19 cellular contexts compared by ENCODE assay signal in the genomic region with DNA sequence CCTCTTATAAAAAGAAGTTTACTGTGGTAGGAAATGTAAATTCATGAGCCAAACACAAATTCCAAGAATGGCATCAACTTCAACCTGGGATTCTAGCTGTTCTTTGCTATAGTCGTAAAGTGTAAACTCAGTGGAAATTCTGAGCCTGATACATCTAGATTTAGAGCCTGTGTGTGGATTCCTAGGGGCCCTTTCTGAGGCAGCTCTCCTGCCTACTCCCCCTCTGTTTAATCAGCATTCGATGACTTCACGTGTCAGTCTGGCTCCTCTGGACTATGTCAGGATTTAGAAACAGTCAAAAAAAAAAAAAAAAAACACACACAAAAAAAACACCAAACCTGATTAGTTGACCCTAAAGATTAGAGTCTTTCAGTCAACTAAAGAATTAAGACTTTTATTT.
DNase-seq lines count a peak whose midpoint lies in the region; ATAC-seq and TF ChIP-seq lines count a peak whose summit lies in the region.
"Had no signal": no experiment of that assay in that cellular context is flagged by ENCODE, and none has a peak within 500 bp of the region (broad histone marks: within the 10 kb centered on the region; RNA-seq: fewer than 3 reads in every experiment).

No MANE protein-coding gene starts in this region.

- TF ChIP-seq CTCF in SK-N-SH (IDR thresholded peaks at IDR 0.05): no peak
- no peak for TF ChIP-seq CTCF in mesothelial cell of epicardium (IDR thresholded peaks at IDR 0.05; ENCODE audit: unreplicated experiment)

- H3F3A ChIP-seq in SK-N-SH (replicated peaks; ENCODE audit: insufficient read depth): no peaks in the 10 kb centered on the region

- ATAC-seq in GM21529 (IDR thresholded peaks at IDR 0.05; ENCODE audit: unreplicated experiment): no peak
- ATAC-seq: A549, K562 had no signal

- 33% methylated on average over 3 of the region's 3 CpGs for whole genome bisulfite sequencing in SK-N-SH (ENCODE audit: low lambda C conversion rate)

- H3K9me2 ChIP-seq in SK-N-SH: no peaks in the 10 kb centered on the region

- H3K9ac ChIP-seq in SK-N-SH (no peak overlapping the region), iPS-18a (ENCODE audit: low read length) (peak overlapping the region; percentile 11)

- no peaks in the 10 kb centered on the region for H3K36me3 Mint-ChIP-seq in mesothelial cell of epicardium

- H3K4me2 ChIP-seq in SK-N-SH: no peak overlapping the region
- H3K4me2 ChIP-seq: A549 had no signal

- H3K4me1 ChIP-seq in SK-N-SH (ENCODE audit: control insufficient read depth in 1 of 2, insufficient read depth in 2 of 2, low read depth in 1 of 2, low read length in 1 of 2) (peaks cover 0 to 2% of the 10 kb centered on the region in 2 experiments; a peak in 2 of 4 replicates), iPS-18a (ENCODE audit: control insufficient read depth, low read depth, low read length) (peaks cover 23% of the 10 kb centered on the region)
- H3K4me1 ChIP-seq: A549, SJSA1 had no signal

- H3K79me2 ChIP-seq in SK-N-SH (ENCODE audit: insufficient read depth): no peaks in the 10 kb centered on the region

- TF ChIP-seq RAD21 in SK-N-SH (IDR thresholded peaks at IDR 0.05; ENCODE audit: low read length): no peak

- H2AFZ ChIP-seq in SK-N-SH (ENCODE audit: low read depth): no peak overlapping the region

- POLR2A ChIA-PET in SK-N-SH (lab: Yijun Ruan, JAX): no interaction called here

- H3K27me3 ChIP-seq in H7 (ENCODE audit: control insufficient read depth, insufficient read depth, low read length): no peaks in the 10 kb centered on the region
- H3K27me3 ChIP-seq in SK-N-SH (ENCODE audit: insufficient read depth): no peaks in the 10 kb centered on the region; the same call in 1 of the 2 replicates
- no peaks in the 10 kb centered on the region for H3K27me3 ChIP-seq in iPS-18a (ENCODE audit: control insufficient read depth, insufficient read depth, low read length)
- H3K27me3 ChIP-seq: SJSA1 had no signal

- H3K9me3 ChIP-seq in SK-N-SH (no peaks in the 10 kb centered on the region), iPS-18a (ENCODE audit: control insufficient read depth, low read depth, low read length) (no peaks in the 10 kb centered on the region)
- H3K9me3 ChIP-seq: A549, SJSA1 had no signal

- H4K20me1 ChIP-seq in SK-N-SH (ENCODE audit: insufficient read depth): no peaks in the 10 kb centered on the region

- peak; percentile 32 for DNase-seq in H7
- DNase-seq in SK-N-SH: peak; percentile 45
- DNase-seq in mesothelial cell of epicardium (ENCODE audit: low spot score in 2 of 2, unreplicated experiment in 2 of 2): no peak
- no peak for DNase-seq in activated naive CD4-positive, alpha-beta T cell treated with Interleukin-2 at 50 U/mL for 16 hours
- DNase-seq in islet precursor cell: no peak
- DNase-seq in NCI-H1930 (lab: John Stamatoyannopoulos, UW): no peak
- DNase-seq: DMS 273 treated with DMSO at 0.1 percent for 48 hours, NCI-H1417, NCI-H187 treated with DMSO at 0.1 percent for 48 hours, NCI-H2171, NCI-H510A, NCI-H82 had no signal

- H3K27ac ChIP-seq in SK-N-SH (ENCODE audit: low read depth in 2 of 2, low read length in 1 of 2): no peak overlapping the region
- H3K27ac ChIP-seq in iPS-18a (ENCODE audit: low read length): peak overlapping the region; percentile 67
- H3K27ac ChIP-seq: A549, C4-2B, HL-60, SJSA1 had no signal

- peaks cover 40% of the 10 kb centered on the region for H3K4me1 Mint-ChIP-seq in mesothelial cell of epicardium

- H3K36me3 ChIP-seq in H7 (replicated peaks; ENCODE audit: control insufficient read depth, insufficient read depth, low read length) (no peaks in the 10 kb centered on the region), SK-N-SH (replicated peaks in 1 of 2; ENCODE audit: control insufficient read depth in 1 of 2, insufficient read depth in 2 of 2, low read length in 1 of 2) (no peaks in the 10 kb centered on the region), iPS-18a (ENCODE audit: control insufficient read depth, low read depth, low read length) (no peaks in the 10 kb centered on the region)
- H3K36me3 ChIP-seq: SJSA1 had no signal

- peak overlapping the region; percentile 88 for H3K27ac Mint-ChIP-seq in mesothelial cell of epicardium

- no peak for TF ChIP-seq EP300 in SK-N-SH (IDR thresholded peaks at IDR 0.05; ENCODE audit: borderline replicate concordance in 1 of 2, low read depth in 1 of 2, low read length in 1 of 2)

- H3K4me3 ChIP-seq in H7 (ENCODE audit: insufficient read depth, low read depth, low read length) (no peak overlapping the region), SK-N-SH (ENCODE audit: low read depth in 2 of 2, low read length in 1 of 2) (no peak overlapping the region), iPS-18a (ENCODE audit: low read length) (peak overlapping the region; percentile 26)
- H3K4me3 ChIP-seq: A549, K562, SJSA1 had no signal

- peaks cover 2% of the 10 kb centered on the region for H3K27me3 Mint-ChIP-seq in mesothelial cell of epicardium (ENCODE audit: low read depth)

- CTCF ChIA-PET in SK-N-SH (lab: Yijun Ruan, JAX): no interaction called here

- no peak overlapping the region for H3K4me3 Mint-ChIP-seq in mesothelial cell of epicardium

- H3K9me3 Mint-ChIP-seq in mesothelial cell of epicardium: no peaks in the 10 kb centered on the region

TF ChIP-seq in SK-N-SH, 30 proteins besides CTCF, POLR2A, EP300 and RAD21:
- TF ChIP-seq SMC3 (IDR thresholded peaks at IDR 0.05; ENCODE audit: low read depth, low read length) (no peak), RXRA (IDR thresholded peaks at IDR 0.05; ENCODE audit: borderline replicate concordance, low read depth) (no peak), POLR2AphosphoS5 (IDR thresholded peaks at IDR 0.05; ENCODE audit: low read depth, low read length) (no peak), TEAD4 (IDR thresholded peaks at IDR 0.05; ENCODE audit: borderline replicate concordance, insufficient read depth) (no peak), ELF1 (IDR thresholded peaks at IDR 0.05) (no peak), NFIC (IDR thresholded peaks at IDR 0.05; ENCODE audit: borderline replicate concordance) (no peak)

Comparison
In these comparisons a context has a peak if more than half of its experiments do, and no peak if none do; other contexts are left out.
1. DNase-seq: peak in H7 (single experiment) and SK-N-SH (single experiment); none in mesothelial cell of epicardium (0 of 2), activated naive CD4-positive, alpha-beta T cell treated with Interleukin-2 at 50 U/mL for 16 hours (single experiment), islet precursor cell (single experiment) and NCI-H1930 (0 of 2).